ENCODE assay signal across 26 cellular contexts in the genomic region with DNA sequence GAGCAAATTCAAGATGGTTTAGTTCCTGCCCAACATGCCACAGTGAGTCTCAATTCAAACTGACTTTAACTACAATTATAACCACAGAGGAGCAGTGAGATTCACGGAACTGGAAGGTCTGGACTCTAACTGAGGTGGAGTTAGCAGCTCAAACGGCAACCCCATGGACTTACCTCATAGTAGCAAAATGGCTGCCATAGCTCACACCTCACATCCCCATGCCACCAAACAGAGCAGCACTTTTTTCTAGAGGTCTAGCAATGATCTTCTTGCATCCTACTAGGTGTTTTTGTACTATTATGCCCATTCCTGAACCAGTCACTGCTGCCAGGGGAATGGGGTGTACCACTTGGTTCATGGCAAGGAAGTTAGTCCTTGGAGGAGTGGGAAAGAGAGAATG.
"Had no signal": no experiment of that assay in that cellular context is flagged by ENCODE, and none has a peak within 500 bp of the region (broad histone marks: within the 10 kb centered on the region; RNA-seq: fewer than 3 reads in every experiment).

No MANE protein-coding gene starts in this region.

- FAIRE-seq: urothelium cell line had no signal

- H3K4me1 ChIP-seq: stomach, suprapubic skin, testis, thyroid gland, tibial artery, transverse colon, upper lobe of right lung, uterus, vagina had no signal

- H3K4me3 ChIP-seq: stomach, suprapubic skin, testis, thoracic aorta, thyroid gland, tibial artery, tibial nerve, transverse colon, upper lobe of right lung, uterus, vagina had no signal

- H3K36me3 ChIP-seq: stomach, suprapubic skin, thoracic aorta, thyroid gland, tibial artery, tibial nerve, transverse colon, upper lobe of right lung, uterus, vagina had no signal

- H3K27ac ChIP-seq: stomach, suprapubic skin, testis, thoracic aorta, thyroid gland, tibial artery, tibial nerve, transverse colon, upper lobe of right lung, uterus, vagina had no signal

- ATAC-seq: stimulated activated effector memory CD8-positive, alpha-beta T cell treated with anti-CD3 and anti-CD28 coated beads, Interleukin-12 subunit alpha, Interleukin-12 subunit beta, amount 100 ng/mL, for 72 hours; stimulated activated memory B cell treated with anti-CD40 and anti-IgM and Interleukin-4, amounts not matched to agents 10 μg/mL and 1 μg/mL and 100 μg/mL, for 72 hours; stimulated activated naive B cell treated with anti-CD40 and anti-IgM and Interleukin-4, amounts not matched to agents 10 μg/mL and 1 μg/mL and 100 μg/mL, for 72 hours; stimulated activated naive CD8-positive, alpha-beta T cell treated with anti-CD3 and anti-CD28 coated beads, Interleukin-15, amount 100 ng/mL, for 72 hours; stimulated activated naive CD8-positive, alpha-beta T cell treated with anti-CD3 and anti-CD28 coated beads, Interleukin-15, Interleukin-2, amounts not matched to agents 100 U/mL and 50 U/mL, for 24 hours; upper lobe of right lung had no signal

- H3K27me3 ChIP-seq: testis, thyroid gland, tibial artery, tibial nerve, transverse colon, upper lobe of right lung, uterus, vagina had no signal

- H3K9me3 ChIP-seq: suprapubic skin, testis, thoracic aorta, thyroid gland, tibial artery, tibial nerve, transverse colon, upper lobe of right lung, uterus, vagina had no signal

- DNase-seq: stimulated activated CD4-positive, alpha-beta T cell treated with anti-CD3 and anti-CD28 coated beads, Interleukin-2, amount 100 ng/mL, for 48 hours; stimulated activated CD4-positive, alpha-beta T cell treated with anti-CD3 and anti-CD28 coated beads, Interleukin-4, amount 100 ng/mL, for 1 hour; stimulated activated CD4-positive, alpha-beta T cell treated with anti-CD3 and anti-CD28 coated beads, Interleukin-4, amount 100 ng/mL, for 24 hours; stimulated activated CD4-positive, alpha-beta T cell treated with anti-CD3 and anti-CD28 coated beads, Interleukin-4, amount 100 ng/mL, for 4 hours; stimulated activated CD8-positive, alpha-beta memory T cell treated with anti-CD3 and anti-CD28 coated beads, Interleukin-4, amount 100 ng/mL, for 48 hours; stimulated activated naive B cell treated with anti-CD40 and anti-IgM and Interleukin-4, amounts not matched to agents 10 μg/mL and 1 μg/mL and 100 μg/mL, for 72 hours; stimulated activated naive CD4-positive, alpha-beta T cell; stimulated activated naive CD4-positive, alpha-beta T cell treated with Interleukin-2 at 50 U/mL for 16 hours; stimulated activated naive CD8-positive, alpha-beta T cell treated with anti-CD3 and anti-CD28 coated beads, Interleukin-15, amount 100 ng/mL, for 72 hours; stimulated activated naive CD8-positive, alpha-beta T cell treated with anti-CD3 and anti-CD28 coated beads, Interleukin-15, Interleukin-2, amounts not matched to agents 100 U/mL and 50 U/mL, for 24 hours; stomach; substantia nigra; testis; thyroid gland; tibial artery; transverse colon; trophoblast cell; upper lobe of right lung; uterus had no signal
